1 cellular context compared by ENCODE assay signal in the genomic region with DNA sequence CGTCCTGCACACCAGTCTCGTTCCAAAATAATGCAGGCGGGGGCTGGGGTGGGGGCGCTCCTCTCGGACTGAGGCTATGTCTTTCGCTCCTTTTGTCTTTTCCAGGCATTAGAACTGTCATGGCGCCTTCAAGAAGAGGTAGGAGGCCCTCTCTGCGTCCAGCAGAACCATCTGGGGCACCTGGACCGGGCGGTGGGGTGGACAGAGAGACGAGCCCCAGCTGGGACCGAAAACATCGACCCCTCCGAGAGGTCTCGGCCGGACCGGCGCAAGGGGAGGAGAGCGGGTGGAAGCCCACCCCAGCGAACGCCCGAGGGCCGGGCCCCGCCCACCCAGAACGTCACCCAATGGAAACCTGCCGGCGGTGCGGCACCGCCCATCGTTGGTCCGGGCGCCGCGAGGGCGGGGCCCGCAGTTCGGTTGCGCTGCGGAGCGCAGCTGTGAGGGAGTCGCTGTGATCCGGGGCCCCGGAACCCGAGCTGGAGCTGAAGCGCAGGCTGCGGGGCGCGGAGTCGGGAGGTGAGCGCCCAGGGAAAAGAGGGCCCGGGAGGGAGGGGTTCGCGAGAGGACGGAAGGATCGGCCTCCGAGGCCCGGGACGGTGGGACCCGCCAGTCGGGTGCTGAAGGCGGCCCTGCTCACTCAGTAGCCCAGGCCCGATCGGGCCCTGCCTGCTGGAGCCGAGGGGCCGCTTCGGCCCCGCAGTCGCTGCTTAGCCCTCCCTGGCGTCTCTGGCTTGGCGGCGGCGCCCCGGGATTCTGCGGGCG.
TF ChIP-seq lines count a peak whose summit lies in the region.

Gene NRBP1 (plus strand): TSS at position 419 of the 765 bp plus-strand sequence. CDS start 4,643 bp downstream, outside the sequence.

TF ChIP-seq in HepG2, 621 proteins besides CTCF, POLR2A, EP300 and RAD21 (continued from another document and continues in another):
- 0 out of 2 replicates have a peak, but pooled peaks have one; percentile 92 for TF ChIP-seq RNF219 (CRISPR knock-in tag; IDR thresholded peaks at IDR 0.05)
- TF ChIP-seq ZNF296 (CRISPR knock-in tag; conservative IDR thresholded peaks at IDR 0.05): peak; percentile 60; the same call in 1 of the 2 replicates
- peak; percentile 72; the same call in 1 of the 2 replicates for TF ChIP-seq PAX8 (CRISPR knock-in tag; IDR thresholded peaks at IDR 0.05; ENCODE audit: borderline replicate concordance)
- TF ChIP-seq CC2D1A (CRISPR knock-in tag; IDR thresholded peaks at IDR 0.05): no peak
- TF ChIP-seq ZBTB42 (CRISPR knock-in tag; IDR thresholded peaks at IDR 0.05): peak; percentile 61; the same call in 1 of the 2 replicates
- TF ChIP-seq ZNF503 (CRISPR knock-in tag; IDR thresholded peaks at IDR 0.05): peak; percentile 5; the same call in 1 of the 2 replicates
- TF ChIP-seq ESRRA (CRISPR knock-in tag; IDR thresholded peaks at IDR 0.05; ENCODE audit: low read depth): peak; percentile 47; the same call in 1 of the 2 replicates
- TF ChIP-seq SYNCRIP (IDR thresholded peaks at IDR 0.05; ENCODE audit: insufficient read depth, low read depth, low read length): no peak
- peak; percentile 90 for TF ChIP-seq GATA4 (IDR thresholded peaks at IDR 0.05; ENCODE audit: borderline replicate concordance, low read depth)
- TF ChIP-seq MTA1 (CRISPR knock-in tag; IDR thresholded peaks at IDR 0.05; ENCODE audit: borderline replicate concordance): 0 out of 2 replicates have a peak, but pooled peaks have one; percentile 25
- peak; percentile 68 for TF ChIP-seq SOX13 (IDR thresholded peaks at IDR 0.05)
- peak; percentile 33 to 48; a peak in 2 of 4 replicates for TF ChIP-seq SOX13 (CRISPR knock-in tag; conservative IDR thresholded peaks at IDR 0.05 in 1 of 2, IDR thresholded peaks at IDR 0.05 in 1 of 2)
- TF ChIP-seq SIN3B (IDR thresholded peaks at IDR 0.05; ENCODE audit: low read length): no peak
- TF ChIP-seq JUN (CRISPR knock-in tag; IDR thresholded peaks at IDR 0.05): no peak
- TF ChIP-seq RXRB (CRISPR knock-in tag; IDR thresholded peaks at IDR 0.05; ENCODE audit: borderline replicate concordance): peak; percentile 34; the same call in 1 of the 2 replicates
- TF ChIP-seq GZF1 (CRISPR knock-in tag; IDR thresholded peaks at IDR 0.05): no peak
- peak; percentile 23 for TF ChIP-seq ZNF724P (CRISPR knock-in tag; IDR thresholded peaks at IDR 0.05; ENCODE audit: borderline replicate concordance)
- TF ChIP-seq ZNF513 (CRISPR knock-in tag; conservative IDR thresholded peaks at IDR 0.05): no peak
- peak; percentile 88 for TF ChIP-seq PBX3 (CRISPR knock-in tag; IDR thresholded peaks at IDR 0.05; ENCODE audit: borderline replicate concordance)
- peak; percentile 31; the same call in 1 of the 2 replicates for TF ChIP-seq CBX5 (CRISPR knock-in tag; IDR thresholded peaks at IDR 0.05; ENCODE audit: borderline replicate concordance)
- TF ChIP-seq, protein P1, sequence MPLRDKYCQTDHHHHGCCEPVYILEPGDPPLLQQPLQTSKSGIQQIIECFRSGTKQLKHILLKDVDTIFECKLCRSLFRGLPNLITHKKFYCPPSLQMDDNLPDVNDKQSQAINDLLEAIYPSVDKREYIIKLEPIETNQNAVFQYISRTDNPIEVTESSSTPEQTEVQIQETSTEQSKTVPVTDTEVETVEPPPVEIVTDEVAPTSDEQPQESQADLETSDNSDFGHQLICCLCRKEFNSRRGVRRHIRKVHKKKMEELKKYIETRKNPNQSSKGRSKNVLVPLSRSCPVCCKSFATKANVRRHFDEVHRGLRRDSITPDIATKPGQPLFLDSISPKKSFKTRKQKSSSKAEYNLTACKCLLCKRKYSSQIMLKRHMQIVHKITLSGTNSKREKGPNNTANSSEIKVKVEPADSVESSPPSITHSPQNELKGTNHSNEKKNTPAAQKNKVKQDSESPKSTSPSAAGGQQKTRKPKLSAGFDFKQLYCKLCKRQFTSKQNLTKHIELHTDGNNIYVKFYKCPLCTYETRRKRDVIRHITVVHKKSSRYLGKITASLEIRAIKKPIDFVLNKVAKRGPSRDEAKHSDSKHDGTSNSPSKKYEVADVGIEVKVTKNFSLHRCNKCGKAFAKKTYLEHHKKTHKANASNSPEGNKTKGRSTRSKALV (CRISPR knock-in tag; IDR thresholded peaks at IDR 0.05): 0 out of 2 replicates have a peak, but pooled peaks have one; percentile 36
- peak; percentile 80 for TF ChIP-seq NRL (CRISPR knock-in tag; IDR thresholded peaks at IDR 0.05; ENCODE audit: borderline replicate concordance)
- TF ChIP-seq, protein P2, sequence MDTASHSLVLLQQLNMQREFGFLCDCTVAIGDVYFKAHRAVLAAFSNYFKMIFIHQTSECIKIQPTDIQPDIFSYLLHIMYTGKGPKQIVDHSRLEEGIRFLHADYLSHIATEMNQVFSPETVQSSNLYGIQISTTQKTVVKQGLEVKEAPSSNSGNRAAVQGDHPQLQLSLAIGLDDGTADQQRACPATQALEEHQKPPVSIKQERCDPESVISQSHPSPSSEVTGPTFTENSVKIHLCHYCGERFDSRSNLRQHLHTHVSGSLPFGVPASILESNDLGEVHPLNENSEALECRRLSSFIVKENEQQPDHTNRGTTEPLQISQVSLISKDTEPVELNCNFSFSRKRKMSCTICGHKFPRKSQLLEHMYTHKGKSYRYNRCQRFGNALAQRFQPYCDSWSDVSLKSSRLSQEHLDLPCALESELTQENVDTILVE (CRISPR knock-in tag; IDR thresholded peaks at IDR 0.05): peak; percentile 87; the same call in 1 of the 2 replicates
- TF ChIP-seq ZNF710 (CRISPR knock-in tag; IDR thresholded peaks at IDR 0.05; ENCODE audit: borderline replicate concordance): peak; percentile 80
- TF ChIP-seq, protein P3, sequence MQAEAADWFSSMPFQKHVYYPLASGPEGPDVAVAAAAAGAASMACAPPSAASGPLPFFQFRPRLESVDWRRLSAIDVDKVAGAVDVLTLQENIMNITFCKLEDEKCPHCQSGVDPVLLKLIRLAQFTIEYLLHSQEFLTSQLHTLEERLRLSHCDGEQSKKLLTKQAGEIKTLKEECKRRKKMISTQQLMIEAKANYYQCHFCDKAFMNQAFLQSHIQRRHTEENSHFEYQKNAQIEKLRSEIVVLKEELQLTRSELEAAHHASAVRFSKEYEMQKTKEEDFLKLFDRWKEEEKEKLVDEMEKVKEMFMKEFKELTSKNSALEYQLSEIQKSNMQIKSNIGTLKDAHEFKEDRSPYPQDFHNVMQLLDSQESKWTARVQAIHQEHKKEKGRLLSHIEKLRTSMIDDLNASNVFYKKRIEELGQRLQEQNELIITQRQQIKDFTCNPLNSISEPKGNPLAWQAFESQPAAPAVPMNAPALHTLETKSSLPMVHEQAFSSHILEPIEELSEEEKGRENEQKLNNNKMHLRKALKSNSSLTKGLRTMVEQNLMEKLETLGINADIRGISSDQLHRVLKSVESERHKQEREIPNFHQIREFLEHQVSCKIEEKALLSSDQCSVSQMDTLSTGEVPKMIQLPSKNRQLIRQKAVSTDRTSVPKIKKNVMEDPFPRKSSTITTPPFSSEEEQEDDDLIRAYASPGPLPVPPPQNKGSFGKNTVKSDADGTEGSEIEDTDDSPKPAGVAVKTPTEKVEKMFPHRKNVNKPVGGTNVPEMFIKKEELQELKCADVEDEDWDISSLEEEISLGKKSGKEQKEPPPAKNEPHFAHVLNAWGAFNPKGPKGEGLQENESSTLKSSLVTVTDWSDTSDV (CRISPR knock-in tag; IDR thresholded peaks at IDR 0.05): 0 out of 2 replicates have a peak, but pooled peaks have one; percentile 9
- TF ChIP-seq ZNF225 (CRISPR knock-in tag; IDR thresholded peaks at IDR 0.05): peak; percentile 70
- TF ChIP-seq ZNF33A (CRISPR knock-in tag; IDR thresholded peaks at IDR 0.05; ENCODE audit: borderline replicate concordance): peak; percentile 95; the same call in 1 of the 2 replicates
- TF ChIP-seq ZBTB2 (CRISPR knock-in tag; IDR thresholded peaks at IDR 0.05; ENCODE audit: low read depth): peak; percentile 91
- peak; percentile 9; the same call in 1 of the 2 replicates for TF ChIP-seq ZNF792 (CRISPR knock-in tag; IDR thresholded peaks at IDR 0.05)
- TF ChIP-seq MYC (CRISPR knock-in tag; IDR thresholded peaks at IDR 0.05; ENCODE audit: borderline replicate concordance): peak; percentile 86; the same call in 1 of the 2 replicates
- peak; percentile 69; the same call in 1 of the 2 replicates for TF ChIP-seq CREB1 (IDR thresholded peaks at IDR 0.05)
- peak; percentile 76 for TF ChIP-seq CREB1 (CRISPR knock-in tag; IDR thresholded peaks at IDR 0.05)
- TF ChIP-seq, protein P4, sequence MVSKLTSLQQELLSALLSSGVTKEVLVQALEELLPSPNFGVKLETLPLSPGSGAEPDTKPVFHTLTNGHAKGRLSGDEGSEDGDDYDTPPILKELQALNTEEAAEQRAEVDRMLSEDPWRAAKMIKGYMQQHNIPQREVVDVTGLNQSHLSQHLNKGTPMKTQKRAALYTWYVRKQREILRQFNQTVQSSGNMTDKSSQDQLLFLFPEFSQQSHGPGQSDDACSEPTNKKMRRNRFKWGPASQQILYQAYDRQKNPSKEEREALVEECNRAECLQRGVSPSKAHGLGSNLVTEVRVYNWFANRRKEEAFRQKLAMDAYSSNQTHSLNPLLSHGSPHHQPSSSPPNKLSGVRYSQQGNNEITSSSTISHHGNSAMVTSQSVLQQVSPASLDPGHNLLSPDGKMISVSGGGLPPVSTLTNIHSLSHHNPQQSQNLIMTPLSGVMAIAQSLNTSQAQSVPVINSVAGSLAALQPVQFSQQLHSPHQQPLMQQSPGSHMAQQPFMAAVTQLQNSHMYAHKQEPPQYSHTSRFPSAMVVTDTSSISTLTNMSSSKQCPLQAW (CRISPR knock-in tag; IDR thresholded peaks at IDR 0.05): peak; percentile 79
